ENCODE assay signal across 29 cellular contexts in the genomic region with DNA sequence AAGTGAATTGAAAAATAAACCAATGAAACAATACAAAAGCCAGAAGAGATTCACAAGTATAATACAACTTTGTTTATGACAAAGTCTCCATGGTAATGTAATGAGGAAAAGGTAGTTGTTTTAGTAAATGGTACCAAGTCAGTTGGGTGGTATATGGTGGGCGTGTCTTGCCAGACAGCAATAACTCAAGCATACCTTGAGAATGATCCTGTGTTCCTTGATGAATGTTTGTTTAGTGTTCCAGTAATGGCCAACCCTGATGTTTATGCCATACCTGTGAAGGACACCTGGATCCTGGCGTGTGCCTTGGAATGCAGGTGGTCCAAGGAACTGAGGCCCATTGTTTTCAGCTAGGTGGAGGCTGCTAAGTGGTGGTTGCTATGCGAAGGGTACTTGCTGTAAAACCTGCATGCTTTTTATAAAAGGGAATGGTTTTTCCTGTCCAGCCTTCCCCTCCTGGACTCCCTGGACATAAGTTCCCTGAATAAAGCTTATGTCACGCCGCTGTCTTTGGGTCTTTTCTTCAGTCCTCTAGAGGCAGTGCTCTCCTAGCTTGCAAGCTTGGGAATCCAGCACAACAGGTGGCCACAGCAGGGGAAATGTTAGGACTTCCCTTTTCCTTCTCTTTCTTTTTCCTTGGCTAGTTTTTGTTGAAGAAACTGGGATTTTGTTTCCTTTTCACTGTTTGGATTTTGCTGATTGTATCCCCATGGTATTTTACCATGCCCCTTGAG. TPM values are rescaled to one million over a fixed set of nuclear protein-coding genes. Genes with fewer than 3 reads are reported as not detected.
DNase-seq lines count a peak whose midpoint lies in the region; ATAC-seq and TF ChIP-seq lines count a peak whose summit lies in the region.
"Had no signal": no experiment of that assay in that cellular context is flagged by ENCODE, and none has a peak within 500 bp of the region (broad histone marks: within the 10 kb centered on the region; RNA-seq: fewer than 3 reads in every experiment).

No MANE protein-coding gene starts in this region.

- WGBS in mesendoderm (ENCODE audit: extremely low coverage, insufficient coverage, low lambda C conversion rate): no CpG with 5 or more reads among the region's 5 CpGs

- H3K4me3 ChIP-seq in A673 (ENCODE audit: low read depth, low read length, poor library complexity, severe bottlenecking) (no peak overlapping the region), HUES48 (ENCODE audit: low read depth, low read length) (no peak overlapping the region), colonic mucosa (no peak overlapping the region), mesendoderm (ENCODE audit: low read length) (no peak overlapping the region)
- H3K4me3 ChIP-seq: breast epithelium, coronary artery, esophagus squamous epithelium, ovary, spleen had no signal

- TF ChIP-seq CTCF in A673 (conservative IDR thresholded peaks at IDR 0.05; ENCODE audit: low read depth, low read length) (peak; percentile 38; the same call in 1 of the 2 replicates), colonic mucosa (IDR thresholded peaks at IDR 0.05) (no peak)

- no TSS peak for BruUV-seq in A673 (replicated peaks; lab: Mats Ljungman, UMichigan)

- H2BK5ac ChIP-seq in mesendoderm (ENCODE audit: low read length): no peak overlapping the region

- CTCF ChIA-PET in A673 (lab: Charles Lee): interaction anchor here (0.7 to 0.8 kb wide), 2 partner anchors 32 to 51 kb away, joined by 6 to 8 read pairs; no protein-coding TSS in a partner anchor

- ATAC-seq in GM18861 (IDR thresholded peaks at IDR 0.05; ENCODE audit: unreplicated experiment): no peak
- ATAC-seq: activated CD8-positive, alpha-beta T cell treated with anti-CD3 and anti-CD28 coated beads for 36 hours; activated naive CD4-positive, alpha-beta T cell treated with anti-CD3 and anti-CD28 coated beads, Interleukin-2, amount 50 U/mL, for 72 hours; effector memory CD8-positive, alpha-beta T cell; left ventricle myocardium superior had no signal

- H3K79me2 ChIP-seq in mesendoderm (ENCODE audit: control insufficient read depth, insufficient read depth, low read length): no peaks in the 10 kb centered on the region

- H3K9ac ChIP-seq in HUES48 (ENCODE audit: low read depth, low read length): no peak overlapping the region
- peak overlapping the region in 1 of 2 donors; percentile 46 for H3K9ac ChIP-seq in colonic mucosa (ENCODE audit: low read depth in 2 of 2, low read length in 2 of 2)
- H3K9ac ChIP-seq in mesendoderm (ENCODE audit: low read length): no peak overlapping the region

- no peak overlapping the region for H2AK5ac ChIP-seq in mesendoderm (ENCODE audit: low read length)

- H3K4me2 ChIP-seq in mesendoderm (ENCODE audit: low read length): no peak overlapping the region

- H2BK15ac ChIP-seq in mesendoderm (replicated peaks; ENCODE audit: low read depth): no peak overlapping the region

- H3K79me1 ChIP-seq in mesendoderm (ENCODE audit: low read length): peaks cover 3% of the 10 kb centered on the region

- no peak overlapping the region for H3K27ac ChIP-seq in A673 (ENCODE audit: low read depth, low read length, poor library complexity, severe bottlenecking)
- H3K27ac ChIP-seq in HUES48 (ENCODE audit: low read depth, low read length): peak overlapping the region; percentile 18
- H3K27ac ChIP-seq in colonic mucosa: peak overlapping the region; percentile 77
- H3K27ac ChIP-seq in mesendoderm (ENCODE audit: low read depth, low read length): no peak overlapping the region
- H3K27ac ChIP-seq: breast epithelium, coronary artery, esophagus squamous epithelium, ovary, spleen had no signal

- H2BK120ac ChIP-seq in mesendoderm (ENCODE audit: low read depth, low read length): no peak overlapping the region

- H3K27me3 ChIP-seq in A673 (replicated peaks; ENCODE audit: insufficient read depth, low read depth, low read length, poor library complexity) (no peaks in the 10 kb centered on the region), HUES48 (ENCODE audit: control insufficient read depth, insufficient read depth, low read length) (no peaks in the 10 kb centered on the region), colonic mucosa (no peaks in the 10 kb centered on the region), mesendoderm (ENCODE audit: insufficient read depth, low read length, poor library complexity) (no peaks in the 10 kb centered on the region)
- H3K27me3 ChIP-seq: breast epithelium, esophagus squamous epithelium, ovary, spleen had no signal

- no peak overlapping the region for H4K8ac ChIP-seq in mesendoderm (ENCODE audit: low read depth, low read length)

- no peak overlapping the region for H3K4ac ChIP-seq in mesendoderm (ENCODE audit: low read depth, low read length)

- no peaks in the 10 kb centered on the region for H3K9me3 ChIP-seq in A673 (ENCODE audit: low read depth, low read length, poor library complexity, severe bottlenecking)
- no peaks in the 10 kb centered on the region for H3K9me3 ChIP-seq in HUES48 (ENCODE audit: control insufficient read depth, insufficient read depth, low read length)
- no peaks in the 10 kb centered on the region for H3K9me3 ChIP-seq in colonic mucosa
- H3K9me3 ChIP-seq: breast epithelium, esophagus squamous epithelium, ovary had no signal

- no peak overlapping the region for H3K23ac ChIP-seq in mesendoderm (ENCODE audit: low read length)

- intact Hi-C loops in A673 (cut with micrococcal nuclease; ENCODE audit: unreplicated experiment) (no loop called here), colonic mucosa (cut with DNase I) (no loop called here)

- no peaks in the 10 kb centered on the region for H3K36me3 ChIP-seq in A673 (ENCODE audit: insufficient read depth, low read length, poor library complexity, severe bottlenecking)
- peaks cover 37% of the 10 kb centered on the region for H3K36me3 ChIP-seq in HUES48 (ENCODE audit: control insufficient read depth, insufficient read depth, low read length)
- H3K36me3 ChIP-seq in colonic mucosa: no peaks in the 10 kb centered on the region
- H3K36me3 ChIP-seq in mesendoderm (ENCODE audit: control insufficient read depth, insufficient read depth, low read length): no peaks in the 10 kb centered on the region
- H3K36me3 ChIP-seq: breast epithelium, ovary had no signal

- H4K5ac ChIP-seq in mesendoderm (ENCODE audit: low read length): no peak overlapping the region

- DNase-seq in A673 (ENCODE audit: low spot score) (peak; percentile 63), colonic mucosa (peak; percentile 47), mesendoderm (peak; percentile 75), mesenteric fat pad (ENCODE audit: low spot score) (no peak), UCSD-AML1 (lab: John Stamatoyannopoulos, UW; ENCODE audit: unreplicated experiment) (no peak), NCI-H226 (no peak)
- DNase-seq: activated CD4-positive, alpha-beta T cell treated with anti-CD3 and anti-CD28 coated beads for 1 hour; activated CD8-positive, alpha-beta T cell treated with anti-CD3 and anti-CD28 coated beads for 36 hours; effector memory CD8-positive, alpha-beta T cell; esophagus squamous epithelium; foreskin melanocyte; HCEC 1CT; islet precursor cell; left ventricle myocardium superior; midbrain; NCI-H1048; NCI-H187; NCI-H526 treated with DMSO at 0.1 percent for 48 hours; nephron progenitor cell; ovary; RPMI8226; spleen; T-helper 1 cell; trophoblast cell had no signal

- peaks cover 7% of the 10 kb centered on the region for H3K4me1 ChIP-seq in A673 (ENCODE audit: insufficient read depth, low read length, poor library complexity, severe bottlenecking)
- H3K4me1 ChIP-seq in HUES48 (ENCODE audit: control insufficient read depth, insufficient read depth, low read length): peaks cover 8% of the 10 kb centered on the region
- no peaks in the 10 kb centered on the region for H3K4me1 ChIP-seq in colonic mucosa
- no peaks in the 10 kb centered on the region for H3K4me1 ChIP-seq in mesendoderm (ENCODE audit: control insufficient read depth, low read depth, low read length)
- H3K4me1 ChIP-seq: breast epithelium, esophagus squamous epithelium, spleen had no signal

- POLR2A ChIA-PET in A673 (lab: Charles Lee; ENCODE audit: low non-redundant PET): no interaction called here

- H3K18ac ChIP-seq in mesendoderm (ENCODE audit: low read length): no peak overlapping the region

- H3K56ac ChIP-seq in mesendoderm (ENCODE audit: low read length): no peak overlapping the region

RNA-seq across cellular contexts. Expression of a gene that starts 54.7 kb away (rescaled TPM):
- total RNA-seq in A673 (2021): 57.1 and 70.1 TPM in 2 replicates
- 10 to 100 TPM; 41.4 to 46.2 TPM for total RNA-seq in colonic mucosa
- polyA plus RNA-seq in mesendoderm (2013, experiment 1 of 2): 81.4 TPM
- 78.4 TPM for polyA plus RNA-seq in mesendoderm (2013, experiment 2 of 2)
- total RNA-seq in mesenteric fat pad: 35.2 TPM

Comparison
In these comparisons a context has a peak if more than half of its experiments do, and no peak if none do; other contexts are left out.
1. DNase-seq: peak in A673 (single experiment), colonic mucosa (single experiment) and mesendoderm (single experiment); none in mesenteric fat pad (single experiment), UCSD-AML1 (single experiment) and NCI-H226 (single experiment).
2. H3K27ac ChIP-seq: peak in HUES48 (single experiment) and colonic mucosa (single experiment); none in A673 (single experiment) and mesendoderm (single experiment).